In genomic region chr17:55343900-55344513, GRCh38 we compare ENCODE assay signal across 16 cellular contexts.
DNase-seq lines count a peak whose midpoint lies in the region; ATAC-seq and TF ChIP-seq lines count a peak whose summit lies in the region.
"Had no signal": no experiment of that assay in that cellular context is flagged by ENCODE, and none has a peak within 500 bp of the region (broad histone marks: within the 10 kb centered on the region; RNA-seq: fewer than 3 reads in every experiment).

No MANE protein-coding gene starts in this region.

- no peaks in the 10 kb centered on the region for H3K9me3 ChIP-seq in CD8-positive, alpha-beta memory T cell (ENCODE audit: low read length)
- H3K9me3 ChIP-seq in effector memory CD4-positive, alpha-beta T cell (ENCODE audit: control insufficient read depth, low read length), result no peaks in the 10 kb centered on the region

- DNase-seq in activated CD4-positive, alpha-beta T cell treated with anti-CD3 and anti-CD28 coated beads, Interleukin-2, amount 10 ng/mL, durations not matched to agents 7 days and 5 days, result no peak
- DNase-seq in activated CD4-positive, alpha-beta T cell treated with anti-CD3 and anti-CD28 coated beads, Interleukin-2, amount 50 U/mL, for 48 hours, result no peak
- DNase-seq in CD8-positive, alpha-beta memory T cell, result no peak
- no peak for DNase-seq in activated CD8-positive, alpha-beta T cell treated with anti-CD3 and anti-CD28 coated beads for 36 hours
- DNase-seq in effector memory CD4-positive, alpha-beta T cell, result no peak
- DNase-seq in activated effector memory CD4-positive, alpha-beta T cell treated with Interleukin-2 at 50 U/mL for 16 hours, result no peak
- no peak for DNase-seq in NOMO-1 (lab: John Stamatoyannopoulos, UW; ENCODE audit: unreplicated experiment in 2 of 2)
- DNase-seq: DMS79, IMR-90, NCI-H1436 treated with DMSO at 0.1 percent for 48 hours, NCI-H2081, NCI-H524, RPMI8226 had no signal

- peak overlapping the region; percentile 87 for H3K27ac Mint-ChIP-seq in activated CD4-positive, alpha-beta T cell treated with anti-CD3 and anti-CD28 coated beads, Interleukin-2, amount 10 ng/mL, durations not matched to agents 7 days and 5 days
- H3K27ac Mint-ChIP-seq in CD8-positive, alpha-beta memory T cell, result peak overlapping the region in 6 of 8 donors; percentile 9 to 81 (median 62)
- H3K27ac Mint-ChIP-seq in activated CD8-positive, alpha-beta T cell treated with anti-CD3 and anti-CD28 coated beads for 36 hours, result peak overlapping the region; percentile 57
- H3K27ac Mint-ChIP-seq: CD14-positive monocyte had no signal

- H3K36me3 ChIP-seq in CD8-positive, alpha-beta memory T cell (ENCODE audit: insufficient read depth, low read length), result no peaks in the 10 kb centered on the region
- H3K36me3 ChIP-seq in effector memory CD4-positive, alpha-beta T cell (ENCODE audit: control insufficient read depth, insufficient read depth, low read length), result no peaks in the 10 kb centered on the region

- no peaks in the 10 kb centered on the region for H3K27me3 ChIP-seq in CD8-positive, alpha-beta memory T cell (ENCODE audit: insufficient read depth, low read length, poor library complexity, severe bottlenecking)
- no peaks in the 10 kb centered on the region for H3K27me3 ChIP-seq in effector memory CD4-positive, alpha-beta T cell (replicated peaks; ENCODE audit: control insufficient read depth, insufficient read depth, low read length, poor library complexity, severe bottlenecking)

- peaks cover 70% of the 10 kb centered on the region for H3K4me1 Mint-ChIP-seq in activated CD4-positive, alpha-beta T cell treated with anti-CD3 and anti-CD28 coated beads, Interleukin-2, amount 10 ng/mL, durations not matched to agents 7 days and 5 days
- H3K4me1 Mint-ChIP-seq in CD8-positive, alpha-beta memory T cell, result peaks cover 19 to 60% (median 54%) of the 10 kb centered on the region in 3 donors
- H3K4me1 Mint-ChIP-seq in activated CD8-positive, alpha-beta T cell treated with anti-CD3 and anti-CD28 coated beads for 36 hours (ENCODE audit: low read depth), result peaks cover 36% of the 10 kb centered on the region

- TF ChIP-seq CTCF in activated CD8-positive, alpha-beta T cell treated with anti-CD3 and anti-CD28 coated beads for 36 hours (IDR thresholded peaks at IDR 0.05), result no peak

- peak; percentile 40 for ATAC-seq in activated CD8-positive, alpha-beta T cell treated with anti-CD3 and anti-CD28 coated beads for 36 hours
- ATAC-seq in GM18867 (IDR thresholded peaks at IDR 0.05; ENCODE audit: unreplicated experiment), result no peak
- ATAC-seq: HCT116 had no signal

- peak overlapping the region; percentile 62 for H3K27ac ChIP-seq in CD8-positive, alpha-beta memory T cell (ENCODE audit: low read depth, low read length)
- peak overlapping the region; percentile 8 for H3K27ac ChIP-seq in effector memory CD4-positive, alpha-beta T cell (ENCODE audit: insufficient read depth, low read length, poor library complexity, severe bottlenecking)

- POLR2A ChIA-PET in activated CD4-positive, alpha-beta T cell treated with anti-CD3 and anti-CD28 coated beads, Interleukin-2, amount 10 ng/mL, durations not matched to agents 7 days and 5 days (lab: Charles Lee), result no interaction called here
- POLR2A ChIA-PET in CD8-positive, alpha-beta memory T cell (lab: Charles Lee), result no interaction called here
- POLR2A ChIA-PET in activated CD8-positive, alpha-beta T cell treated with anti-CD3 and anti-CD28 coated beads for 36 hours (lab: Charles Lee), result no interaction called here

- peaks cover 14% of the 10 kb centered on the region for H3K36me3 Mint-ChIP-seq in activated CD4-positive, alpha-beta T cell treated with anti-CD3 and anti-CD28 coated beads, Interleukin-2, amount 10 ng/mL, durations not matched to agents 7 days and 5 days (ENCODE audit: low read depth)
- H3K36me3 Mint-ChIP-seq in CD8-positive, alpha-beta memory T cell, result peaks cover 0 to 5% (median 2%) of the 10 kb centered on the region in 3 donors
- no peaks in the 10 kb centered on the region for H3K36me3 Mint-ChIP-seq in activated CD8-positive, alpha-beta T cell treated with anti-CD3 and anti-CD28 coated beads for 36 hours (ENCODE audit: low read depth)
- H3K36me3 Mint-ChIP-seq: CD14-positive monocyte had no signal

- H3K4me3 ChIP-seq in CD8-positive, alpha-beta memory T cell (ENCODE audit: low read length), result no peak overlapping the region
- no peak overlapping the region for H3K4me3 ChIP-seq in effector memory CD4-positive, alpha-beta T cell (ENCODE audit: insufficient read depth, low read depth, low read length, poor library complexity, severe bottlenecking)

- H3K27me3 Mint-ChIP-seq in activated CD4-positive, alpha-beta T cell treated with anti-CD3 and anti-CD28 coated beads, Interleukin-2, amount 10 ng/mL, durations not matched to agents 7 days and 5 days, result peaks cover 6% of the 10 kb centered on the region
- peaks cover 1 to 16% of the 10 kb centered on the region in 2 donors for H3K27me3 Mint-ChIP-seq in CD8-positive, alpha-beta memory T cell
- H3K27me3 Mint-ChIP-seq in activated CD8-positive, alpha-beta T cell treated with anti-CD3 and anti-CD28 coated beads for 36 hours, result peaks cover 14% of the 10 kb centered on the region

- intact Hi-C loops in activated CD8-positive, alpha-beta T cell treated with anti-CD3 and anti-CD28 coated beads for 36 hours (cut with micrococcal nuclease), result no loop called here

- H3K4me3 Mint-ChIP-seq in activated CD4-positive, alpha-beta T cell treated with anti-CD3 and anti-CD28 coated beads, Interleukin-2, amount 10 ng/mL, durations not matched to agents 7 days and 5 days, result no peak overlapping the region
- H3K4me3 Mint-ChIP-seq in CD8-positive, alpha-beta memory T cell, result peak overlapping the region in 1 of 7 donors; percentile 14
- no peak overlapping the region for H3K4me3 Mint-ChIP-seq in activated CD8-positive, alpha-beta T cell treated with anti-CD3 and anti-CD28 coated beads for 36 hours
- H3K4me3 Mint-ChIP-seq: CD14-positive monocyte had no signal

- peaks cover 13% of the 10 kb centered on the region for H3K4me1 ChIP-seq in CD8-positive, alpha-beta memory T cell (ENCODE audit: insufficient read depth, low read length)
- H3K4me1 ChIP-seq in effector memory CD4-positive, alpha-beta T cell (ENCODE audit: control insufficient read depth, insufficient read depth, low read length, poor library complexity, severe bottlenecking), result peaks cover 41% of the 10 kb centered on the region

- peaks cover 13% of the 10 kb centered on the region for H3K9me3 Mint-ChIP-seq in activated CD4-positive, alpha-beta T cell treated with anti-CD3 and anti-CD28 coated beads, Interleukin-2, amount 10 ng/mL, durations not matched to agents 7 days and 5 days
- peaks cover 0 to 7% (median 0%) of the 10 kb centered on the region in 5 donors for H3K9me3 Mint-ChIP-seq in CD8-positive, alpha-beta memory T cell
- H3K9me3 Mint-ChIP-seq in activated CD8-positive, alpha-beta T cell treated with anti-CD3 and anti-CD28 coated beads for 36 hours, result peaks cover 5% of the 10 kb centered on the region

- CTCF ChIA-PET in activated CD4-positive, alpha-beta T cell treated with anti-CD3 and anti-CD28 coated beads, Interleukin-2, amount 10 ng/mL, durations not matched to agents 7 days and 5 days (lab: Charles Lee), result interaction anchor here (0.6 to 1.5 kb wide), 6 partner anchors 10 to 77 kb away, joined by 3 to 4 read pairs (median 3); partner anchors contain the start of gene MMD
- CTCF ChIA-PET in CD8-positive, alpha-beta memory T cell (lab: Charles Lee), result no interaction called here
- CTCF ChIA-PET in activated CD8-positive, alpha-beta T cell treated with anti-CD3 and anti-CD28 coated beads for 36 hours (lab: Charles Lee), result interaction anchor here (1.1 to 1.9 kb wide), 2 partner anchors 10 to 14 kb away, joined by 3 to 6 read pairs; no protein-coding TSS in a partner anchor
